In the genomic region with DNA sequence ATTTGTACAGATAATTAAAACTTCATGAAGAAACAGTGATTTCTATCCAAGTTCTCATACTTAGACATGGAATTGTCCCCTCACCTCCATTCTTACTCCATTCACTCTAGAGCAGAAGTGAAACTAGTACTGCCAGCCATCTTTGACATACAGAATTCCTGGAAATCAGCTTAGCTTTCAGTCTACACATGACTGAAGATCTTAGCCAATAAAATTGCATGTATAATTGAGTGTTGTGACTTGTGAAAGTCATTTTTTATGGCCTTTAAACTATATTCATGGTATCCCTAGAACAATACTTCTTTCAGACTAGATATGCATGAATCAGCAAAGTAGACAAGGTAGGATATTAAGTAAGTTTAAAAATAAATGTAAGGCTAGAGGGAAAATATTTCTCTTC, we compare ENCODE assay signal across 32 cellular contexts.
"Had no signal": no experiment of that assay in that cellular context is flagged by ENCODE, and none has a peak within 500 bp of the region (broad histone marks: within the 10 kb centered on the region; RNA-seq: fewer than 3 reads in every experiment).

No MANE protein-coding gene starts in this region.

- H3K9me3 ChIP-seq: left ventricle myocardium inferior, mucosa of descending colon, pancreas, prostate gland, stomach, testis, thyroid gland, transverse colon, upper lobe of right lung had no signal

- ATAC-seq: mucosa of descending colon; naive thymus-derived CD8-positive, alpha-beta T cell; pancreas; right cardiac atrium; sciatic nerve; stimulated activated naive B cell treated with anti-CD40 and anti-IgM and Interleukin-4, amounts not matched to agents 10 μg/mL and 1 μg/mL and 100 μg/mL, for 72 hours; stimulated activated naive CD8-positive, alpha-beta T cell treated with anti-CD3 and anti-CD28 coated beads, Interleukin-15, Interleukin-2, amounts not matched to agents 100 U/mL and 50 U/mL, for 24 hours; upper lobe of right lung had no signal

- H3K4me1 Mint-ChIP-seq: immature natural killer cell; memory B cell; naive thymus-derived CD8-positive, alpha-beta T cell; nephron had no signal

- H3K4me3 Mint-ChIP-seq: immature natural killer cell; memory B cell; naive thymus-derived CD8-positive, alpha-beta T cell; nephron; neural crest cell; stimulated activated naive B cell treated with anti-CD40 and anti-IgM and Interleukin-4, amounts not matched to agents 10 μg/mL and 1 μg/mL and 100 μg/mL, for 72 hours had no signal

- H3K27ac Mint-ChIP-seq: immature natural killer cell; memory B cell; naive thymus-derived CD8-positive, alpha-beta T cell; nephron; stimulated activated naive B cell treated with anti-CD40 and anti-IgM and Interleukin-4, amounts not matched to agents 10 μg/mL and 1 μg/mL and 100 μg/mL, for 72 hours had no signal

- H3K36me3 ChIP-seq: left ventricle myocardium inferior, pancreas, prostate gland, stomach, thyroid gland, transverse colon, upper lobe of right lung had no signal

- H3K36me3 Mint-ChIP-seq: immature natural killer cell; memory B cell; naive thymus-derived CD8-positive, alpha-beta T cell; stimulated activated naive B cell treated with anti-CD40 and anti-IgM and Interleukin-4, amounts not matched to agents 10 μg/mL and 1 μg/mL and 100 μg/mL, for 72 hours had no signal

- H3K9me3 Mint-ChIP-seq: memory B cell had no signal

- H3K27ac ChIP-seq: left ventricle myocardium inferior, pancreas, prostate gland, skin epidermis, stomach, testis, thyroid gland, transverse colon, upper lobe of right lung had no signal

- H3K4me3 ChIP-seq: left ventricle myocardium inferior, lung, mucosa of descending colon, pancreas, prostate gland, skin epidermis, stomach, testis, thyroid gland, transverse colon, upper lobe of right lung had no signal

- H3K27me3 Mint-ChIP-seq: memory B cell; naive thymus-derived CD8-positive, alpha-beta T cell had no signal

- DNase-seq: hypothalamus; immature natural killer cell; kidney; left ventricle myocardium inferior; midbrain; mucosa of descending colon; naive thymus-derived CD8-positive, alpha-beta T cell; nucleus accumbens; pancreas; posterior cingulate gyrus; retina; right cardiac atrium; stimulated activated CD4-positive, alpha-beta T cell treated with anti-CD3 and anti-CD28 coated beads, Interleukin-12 subunit alpha, Interleukin-12 subunit beta, amount 100 ng/mL, for 4 hours; stimulated activated CD4-positive, alpha-beta T cell treated with anti-CD3 and anti-CD28 coated beads, Interleukin-15, amount 100 ng/mL, for 24 hours; stimulated activated CD4-positive, alpha-beta T cell treated with anti-CD3 and anti-CD28 coated beads, Interleukin-2, amount 100 ng/mL, for 24 hours; stimulated activated CD4-positive, alpha-beta T cell treated with anti-CD3 and anti-CD28 coated beads, Interleukin-4, amount 100 ng/mL, for 1 hour; stimulated activated naive B cell treated with anti-CD40 and anti-IgM and Interleukin-4, amounts not matched to agents 10 μg/mL and 1 μg/mL and 100 μg/mL, for 72 hours; stimulated activated naive CD8-positive, alpha-beta T cell treated with anti-CD3 and anti-CD28 coated beads, Interleukin-15, Interleukin-2, amounts not matched to agents 100 U/mL and 50 U/mL, for 24 hours; stomach; testis; thyroid gland; transverse colon; upper lobe of right lung had no signal

- H3K27me3 ChIP-seq: pancreas, stomach, testis, thyroid gland, transverse colon, upper lobe of right lung had no signal

- H3K4me1 ChIP-seq: left ventricle myocardium inferior, pancreas, prostate gland, stomach, testis, thyroid gland, transverse colon, upper lobe of right lung had no signal

- FAIRE-seq: islet of Langerhans, kidney, pancreas, urothelium cell line had no signal
